1 cellular context compared by ENCODE assay signal in the genomic region with DNA sequence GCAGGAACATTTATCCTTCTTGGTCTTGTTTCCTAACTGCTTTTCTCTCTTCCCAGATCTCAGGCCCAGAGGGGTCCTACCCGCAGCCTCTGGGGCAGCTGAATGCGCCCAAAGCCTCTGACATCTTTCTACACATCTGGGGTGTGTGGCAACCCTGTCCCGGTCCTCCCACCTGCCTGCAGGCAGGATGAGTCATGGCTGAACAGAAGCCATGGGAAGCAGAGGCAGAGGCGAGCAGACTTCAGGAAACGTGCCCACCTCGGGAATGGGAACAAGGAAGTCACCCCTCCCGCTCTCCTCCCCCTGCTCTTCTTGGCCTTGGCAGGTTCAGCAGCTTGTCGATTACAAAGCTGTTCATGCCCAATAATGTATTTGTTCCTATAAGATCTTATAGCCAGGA.
TF ChIP-seq lines count a peak whose summit lies in the region.

No MANE protein-coding gene starts in this region.

TF ChIP-seq in endothelial cell of umbilical vein, 7 proteins besides CTCF, POLR2A, EP300 and RAD21:
- TF ChIP-seq GATA2 (IDR thresholded peaks at IDR 0.05; ENCODE audit: insufficient read depth, insufficient read length, low read depth, low read length) (no peak), FOS (IDR thresholded peaks at IDR 0.05; ENCODE audit: borderline replicate concordance, insufficient read depth, low read length) (peak; percentile 53)
